Comparison of ENCODE assay signal across 1 cellular context in genomic region chr13:99911965-99912566, GRCh38.
TF ChIP-seq lines count a peak whose summit lies in the region.

No MANE protein-coding gene starts in this region.

TF ChIP-seq in HEK293, 187 proteins besides CTCF, POLR2A, EP300 and RAD21 (continued from another document):
- TF ChIP-seq ZBTB44 (tag by site-specific recombination; IDR thresholded peaks at IDR 0.05) (peak; percentile 15; the same call in 1 of the 2 replicates), MYNN (tag by site-specific recombination; IDR thresholded peaks at IDR 0.05; ENCODE audit: borderline replicate concordance) (no peak), ZBTB26 (tag by site-specific recombination; optimal IDR thresholded peaks at IDR 0.05) (no peak), GLI2 (tag by site-specific recombination; IDR thresholded peaks at IDR 0.05; ENCODE audit: borderline replicate concordance, low read depth) (no peak), ZNF624 (tag by site-specific recombination; IDR thresholded peaks at IDR 0.05) (no peak), ZNF341 (tag by site-specific recombination; IDR thresholded peaks at IDR 0.05; ENCODE audit: low read depth) (peak; percentile 63), ZNF214 (tag by site-specific recombination; IDR thresholded peaks at IDR 0.05; ENCODE audit: borderline replicate concordance) (no peak), PRDM4 (tag by site-specific recombination; IDR thresholded peaks at IDR 0.05) (peak; percentile 28; the same call in 1 of the 2 replicates), ZNF610 (tag by site-specific recombination; IDR thresholded peaks at IDR 0.05; ENCODE audit: borderline replicate concordance) (no peak), ZNF366 (tag by site-specific recombination; conservative IDR thresholded peaks at IDR 0.05) (no peak), BCL6B (tag by site-specific recombination; IDR thresholded peaks at IDR 0.05) (no peak), ZNF2 (tag by site-specific recombination; IDR thresholded peaks at IDR 0.05) (no peak), KLF1 (tag by site-specific recombination; IDR thresholded peaks at IDR 0.05) (no peak), ZFP3 (tag by site-specific recombination; IDR thresholded peaks at IDR 0.05; ENCODE audit: low read depth) (no peak)
